22 cellular contexts compared by ENCODE assay signal in the genomic region with DNA sequence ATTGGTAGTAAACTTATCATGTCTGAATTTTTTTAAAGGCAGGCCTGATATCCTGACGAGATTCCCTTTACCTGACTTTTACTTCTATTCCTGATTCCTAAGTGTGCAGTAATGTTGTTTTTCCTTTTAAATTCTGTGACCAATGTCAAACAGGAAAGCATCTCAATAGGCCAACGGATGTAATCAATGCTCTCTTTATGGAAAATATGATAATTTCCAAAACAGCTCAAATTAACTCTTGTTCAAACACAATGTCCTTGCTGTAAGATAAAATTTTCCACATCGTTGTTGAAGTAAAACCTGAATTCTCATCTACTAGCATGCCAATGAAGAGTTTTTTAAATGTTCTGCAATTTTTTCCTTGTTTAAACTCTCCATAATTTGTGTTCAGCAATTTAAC. TPM values are rescaled to one million over a fixed set of nuclear protein-coding genes. Genes with fewer than 3 reads are reported as not detected.
A peak's percentile ranks its signal among the peaks of the same experiment; 100 is the strongest.
DNase-seq lines count a peak whose midpoint lies in the region; ATAC-seq, FAIRE-seq and TF ChIP-seq lines count a peak whose summit lies in the region.
"Had no signal": no experiment of that assay in that cellular context is flagged by ENCODE, and none has a peak within 500 bp of the region (broad histone marks: within the 10 kb centered on the region; RNA-seq: fewer than 3 reads in every experiment).

No MANE protein-coding gene starts in this region.

- H3K27me3 ChIP-seq in A673 (replicated peaks; ENCODE audit: insufficient read depth, low read depth, low read length, poor library complexity) = no peaks in the 10 kb centered on the region
- no peaks in the 10 kb centered on the region for H3K27me3 ChIP-seq in Panc1 (ENCODE audit: control insufficient read depth, insufficient read depth, low read length)
- H3K27me3 ChIP-seq in MG63 = no peaks in the 10 kb centered on the region
- H3K27me3 ChIP-seq: BLaER1 had no signal

- no peak for TF ChIP-seq CTCF in A673 (conservative IDR thresholded peaks at IDR 0.05; ENCODE audit: low read depth, low read length)
- TF ChIP-seq CTCF in Panc1 (IDR thresholded peaks at IDR 0.05) = no peak

- H3K36me3 ChIP-seq in A673 (ENCODE audit: insufficient read depth, low read length, poor library complexity, severe bottlenecking) = no peaks in the 10 kb centered on the region
- no peaks in the 10 kb centered on the region for H3K36me3 ChIP-seq in Panc1 (ENCODE audit: control insufficient read depth, insufficient read depth, low read length)
- H3K36me3 ChIP-seq in MG63 = peaks cover 8% of the 10 kb centered on the region; the same call in 1 of the 2 replicates

- no peak for TF ChIP-seq POLR2A in GM12892 (IDR thresholded peaks at IDR 0.05; ENCODE audit: low read depth, low read length)

- CTCF ChIA-PET in A673 (lab: Charles Lee) = no interaction called here
- CTCF ChIA-PET in Panc1 (lab: Charles Lee) = no interaction called here

- H3K4me1 ChIP-seq in A673 (ENCODE audit: insufficient read depth, low read length, poor library complexity, severe bottlenecking) (peaks cover 3% of the 10 kb centered on the region), Panc1 (ENCODE audit: control insufficient read depth, insufficient read depth, low read length) (no peaks in the 10 kb centered on the region)
- H3K4me1 ChIP-seq: BLaER1, Caco-2 had no signal

- POLR2A ChIA-PET in A673 (lab: Charles Lee; ENCODE audit: low non-redundant PET) (no interaction called here), Panc1 (lab: Charles Lee) (no interaction called here)

- H3K9me3 ChIP-seq in A673 (ENCODE audit: low read depth, low read length, poor library complexity, severe bottlenecking) (no peaks in the 10 kb centered on the region), Panc1 (ENCODE audit: control insufficient read depth, insufficient read depth, low read depth, low read length) (no peaks in the 10 kb centered on the region), MG63 (no peaks in the 10 kb centered on the region; the same call in 1 of the 2 replicates)
- H3K9me3 ChIP-seq: Caco-2 had no signal

- DNase-seq in A673 (ENCODE audit: low spot score) = no peak
- no peak for DNase-seq in GM12892 (ENCODE audit: insufficient read length)
- no peak for DNase-seq in Panc1 (ENCODE audit: low read depth, low spot score)
- DNase-seq in SW480 (ENCODE audit: low spot score) = no peak
- DNase-seq in MG63 = no peak
- DNase-seq: 8988T; Caco-2; CD4-positive, CD25-positive, alpha-beta regulatory T cell; CD8-positive, alpha-beta T cell; DMS 273 treated with DMSO at 0.1 percent for 48 hours; DMS79; EL; GDM1; GM23248; H9 had no signal

- intact Hi-C loops in A673 (cut with micrococcal nuclease; ENCODE audit: unreplicated experiment) = loop anchor here (2.0 to 5.0 kb wide), 2 partner anchors 30 to 53 kb away; partner anchors contain the start of gene TAS2R43
- intact Hi-C loops in Panc1 (cut with micrococcal nuclease; ENCODE audit: unreplicated experiment) = loop anchor here (1.0 to 10.0 kb wide), 3 partner anchors 27 to 116 kb away; no protein-coding TSS in a partner anchor

- in situ Hi-C loops in Panc1 (cut with HindIII; ENCODE audit: low pct_unique_long_range_greater_than_20kb, low sequenced_read_pairs) = no loop called here

- TSS peak; percentile 5 for BruUV-seq in A673 (replicated peaks; lab: Mats Ljungman, UMichigan)
- BruUV-seq in Panc1 (replicated peaks; lab: Mats Ljungman, UMichigan) = TSS peak; percentile 43

- no peak for ATAC-seq in Panc1
- no peak for ATAC-seq in HG03469 (IDR thresholded peaks at IDR 0.05; ENCODE audit: unreplicated experiment)
- ATAC-seq: CD8-positive, alpha-beta T cell; GM12878; HCT116 had no signal

- H3K27ac ChIP-seq in A673 (ENCODE audit: low read depth, low read length, poor library complexity, severe bottlenecking) = no peak overlapping the region
- no peak overlapping the region for H3K27ac ChIP-seq in Panc1 (ENCODE audit: low read length)
- H3K27ac ChIP-seq: BLaER1, C4-2B had no signal

- H3K4me3 ChIP-seq in A673 (ENCODE audit: low read depth, low read length, poor library complexity, severe bottlenecking) (no peak overlapping the region), Panc1 (ENCODE audit: low read depth in 2 of 2, low read length in 2 of 2) (no peak overlapping the region), MG63 (no peak overlapping the region)
- H3K4me3 ChIP-seq: BLaER1, GM12878 had no signal

- FAIRE-seq in GM12892 (lab: Jason Lieb, UNC) = peak; percentile 46
- FAIRE-seq: GM12878, H1 had no signal

RNA-seq across cellular contexts. Expression of gene TAS2R31, which starts 8.0 kb away (rescaled TPM):
- total RNA-seq in A673 (2021) (4.4 and 5.2 TPM in 2 replicates), Panc1 (2021; ENCODE audit: unreplicated experiment) (1.3 TPM)
- polyA plus RNA-seq in GM12892 (2012; ENCODE audit: missing spikeins) = 0.91 TPM
- not detected for polyA plus RNA-seq in Panc1 (2012; ENCODE audit: insufficient read length)
- total RNA-seq in MG63 (2014; rRNA removed; shearing (Covaris generic); ENCODE audit: low replicate concordance) = 1.8 TPM in 1 of 2 replicates, not detected in the other

RNA-seq across cellular contexts. Expression of gene TAS2R19, which starts 16.8 kb away (rescaled TPM):
- 4.8 and 5.2 TPM in 2 replicates for total RNA-seq in A673 (2021)
- polyA plus RNA-seq in GM12892 (2012; ENCODE audit: missing spikeins) = 0.83 TPM
- 1.1 TPM for total RNA-seq in Panc1 (2021; ENCODE audit: unreplicated experiment)
- not detected for polyA plus RNA-seq in Panc1 (2012; ENCODE audit: insufficient read length)
- total RNA-seq in MG63 (2014; rRNA removed; shearing (Covaris generic); ENCODE audit: low replicate concordance) = not detected in 2 replicates
- polyA plus RNA-seq: GM23248 had no signal

RNA-seq across cellular contexts. Expression of gene TAS2R46, which starts 22.9 kb away (rescaled TPM):
- total RNA-seq in A673 (2021) (2.2 and 3.1 TPM in 2 replicates), Panc1 (2021; ENCODE audit: unreplicated experiment) (0.46 TPM)
- polyA plus RNA-seq in GM12892 (2012; ENCODE audit: missing spikeins) = 0.40 TPM
- polyA plus RNA-seq in Panc1 (2012; ENCODE audit: insufficient read length) = not detected
- 0.10 TPM in 1 of 2 replicates, not detected in the other for total RNA-seq in MG63 (2014; rRNA removed; shearing (Covaris generic); ENCODE audit: low replicate concordance)
- total RNA-seq: GM23248, H1 had no signal
- polyA plus RNA-seq: AG04450, GM23248 had no signal

RNA-seq across cellular contexts. Expression of gene TAS2R20, which starts 41.1 kb away (rescaled TPM):
- total RNA-seq in A673 (2021) (2.7 and 3.0 TPM in 2 replicates), Panc1 (2021; ENCODE audit: unreplicated experiment) (0.95 TPM)
- 0.83 TPM for polyA plus RNA-seq in GM12892 (2012; ENCODE audit: missing spikeins)
- polyA plus RNA-seq in Panc1 (2012; ENCODE audit: insufficient read length) = not detected
- not detected in 2 replicates for total RNA-seq in MG63 (2014; rRNA removed; shearing (Covaris generic); ENCODE audit: low replicate concordance)
- polyA plus RNA-seq: GM23248 had no signal

RNA-seq across cellular contexts. Expression of gene TAS2R50, which starts 52.5 kb away (rescaled TPM):
- total RNA-seq in A673 (2021) = 1.6 and 2.7 TPM in 2 replicates
- polyA plus RNA-seq in GM12892 (2012; ENCODE audit: missing spikeins) = not detected
- total RNA-seq in Panc1 (2021; ENCODE audit: unreplicated experiment) = 0.18 TPM
- polyA plus RNA-seq in Panc1 (2012; ENCODE audit: insufficient read length) = not detected
- not detected in 2 replicates for total RNA-seq in MG63 (2014; rRNA removed; shearing (Covaris generic); ENCODE audit: low replicate concordance)
- total RNA-seq: CD8-positive, alpha-beta T cell had no signal
- polyA plus RNA-seq: CD4-positive, CD25-positive, alpha-beta regulatory T cell; GM23248 had no signal
